In the genomic region with DNA sequence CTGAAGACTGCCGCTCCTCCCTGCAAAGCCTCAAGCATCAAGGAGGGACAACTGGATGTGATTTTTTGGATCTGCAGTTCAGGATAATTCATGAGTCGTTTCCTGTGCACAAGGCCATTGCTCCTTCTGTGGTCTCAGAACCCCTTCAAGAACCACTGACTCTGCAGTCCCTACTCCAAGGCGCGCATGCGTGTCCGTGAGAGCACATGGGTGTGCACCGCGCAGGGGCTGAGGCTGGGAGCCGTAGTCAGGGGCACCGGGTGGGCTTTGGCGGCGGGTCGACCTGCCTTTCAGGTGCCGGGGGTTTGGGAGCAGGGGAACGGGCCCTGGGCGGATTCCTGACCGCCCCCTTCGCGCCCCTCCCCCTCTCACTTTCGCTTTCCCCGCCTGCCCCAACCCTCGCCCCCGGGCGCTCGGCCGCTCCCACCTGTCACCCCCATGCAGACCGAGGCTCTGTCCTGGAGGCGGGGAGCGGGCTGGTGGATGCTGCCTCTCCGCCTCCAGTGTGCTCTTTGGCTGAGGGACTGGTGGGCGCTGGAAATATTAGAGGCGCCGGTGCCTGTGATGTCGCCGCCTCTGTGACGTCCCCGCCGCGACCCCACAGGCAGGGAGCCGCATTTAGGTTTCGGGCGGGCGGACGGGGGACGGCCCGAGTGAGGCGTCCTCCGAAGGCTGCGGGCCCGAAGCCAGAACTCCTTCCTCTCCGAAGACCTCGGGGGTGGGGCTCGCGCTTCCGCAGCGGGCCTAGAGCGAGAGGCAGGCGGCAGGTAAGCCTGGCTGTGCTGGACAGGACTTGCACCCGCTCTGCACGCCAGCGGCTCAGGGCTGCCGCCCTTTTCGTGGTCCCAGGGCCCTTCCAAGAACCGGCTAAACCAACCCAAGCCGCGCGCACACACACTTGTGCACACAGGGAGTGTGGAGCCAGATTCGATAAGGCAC, we compare ENCODE assay signal across 1 cellular context.
TF ChIP-seq lines count a peak whose summit lies in the region.

TSS of gene SPATA32 (minus strand) at position 518 of the 939 bp plus-strand sequence. CDS start at position 440, 78 bp downstream.

TF ChIP-seq in GM12878, 131 proteins besides CTCF, POLR2A, EP300 and RAD21 (continued from another document):
- TF ChIP-seq, protein P1, sequence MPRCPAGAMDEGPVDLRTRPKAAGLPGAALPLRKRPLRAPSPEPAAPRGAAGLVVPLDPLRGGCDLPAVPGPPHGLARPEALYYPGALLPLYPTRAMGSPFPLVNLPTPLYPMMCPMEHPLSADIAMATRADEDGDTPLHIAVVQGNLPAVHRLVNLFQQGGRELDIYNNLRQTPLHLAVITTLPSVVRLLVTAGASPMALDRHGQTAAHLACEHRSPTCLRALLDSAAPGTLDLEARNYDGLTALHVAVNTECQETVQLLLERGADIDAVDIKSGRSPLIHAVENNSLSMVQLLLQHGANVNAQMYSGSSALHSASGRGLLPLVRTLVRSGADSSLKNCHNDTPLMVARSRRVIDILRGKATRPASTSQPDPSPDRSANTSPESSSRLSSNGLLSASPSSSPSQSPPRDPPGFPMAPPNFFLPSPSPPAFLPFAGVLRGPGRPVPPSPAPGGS (IDR thresholded peaks at IDR 0.05; ENCODE audit: borderline replicate concordance, insufficient read depth, low read depth, low read length, poor library complexity, severe bottlenecking): peak; percentile 52
- TF ChIP-seq NFYA (IDR thresholded peaks at IDR 0.05; ENCODE audit: borderline replicate concordance, low read depth, low read length) (no peak), RAD51 (IDR thresholded peaks at IDR 0.05) (no peak), RELB (IDR thresholded peaks at IDR 0.05; ENCODE audit: low read depth) (no peak), NFXL1 (IDR thresholded peaks at IDR 0.05; ENCODE audit: borderline replicate concordance) (no peak), TAF1 (IDR thresholded peaks at IDR 0.05; ENCODE audit: borderline replicate concordance, low read depth, low read length) (peak; percentile 17; the same call in 1 of the 2 replicates), CBX5 (IDR thresholded peaks at IDR 0.05; ENCODE audit: low read depth) (no peak), BHLHE40 (IDR thresholded peaks at IDR 0.05; ENCODE audit: borderline replicate concordance in 1 of 2, low read depth in 2 of 2, low read length in 1 of 2) (0 out of 4 replicates have a peak, but pooled peaks of 1 of the 2 experiments have one; percentile 14), MTA3 (IDR thresholded peaks at IDR 0.05; ENCODE audit: borderline replicate concordance, low read length) (peak; percentile 70; the same call in 1 of the 2 replicates), CHD4 (IDR thresholded peaks at IDR 0.05) (no peak), ELK1 (IDR thresholded peaks at IDR 0.05; ENCODE audit: low read depth, low read length) (no peak), NR2F1 (conservative IDR thresholded peaks at IDR 0.05) (no peak), NRF1 (conservative IDR thresholded peaks at IDR 0.05; ENCODE audit: low read depth, low read length) (peak; percentile 52), IKZF1 (conservative IDR thresholded peaks at IDR 0.05) (peak; percentile 32; the same call in 1 of the 2 replicates), POLR2AphosphoS2 (IDR thresholded peaks at IDR 0.05; ENCODE audit: low read depth, low read length) (peak; percentile 56), CREM (IDR thresholded peaks at IDR 0.05; ENCODE audit: low read depth) (peak; percentile 94), NFIC (IDR thresholded peaks at IDR 0.05; ENCODE audit: low read depth, low read length) (no peak), POLR2AphosphoS5 (IDR thresholded peaks at IDR 0.05; ENCODE audit: low read length) (0 out of 2 replicates have a peak, but pooled peaks have one; percentile 45), RELA (IDR thresholded peaks at IDR 0.05; ENCODE audit: borderline replicate concordance, partially characterized antibody) (peak; percentile 6), SP1 (IDR thresholded peaks at IDR 0.05; ENCODE audit: low read depth, low read length) (no peak), NBN (IDR thresholded peaks at IDR 0.05) (0 out of 2 replicates have a peak, but pooled peaks have one; percentile 17), HDAC6 (IDR thresholded peaks at IDR 0.05; ENCODE audit: unreplicated experiment) (no peak)
